Comparison of ENCODE assay signal across 1 cellular context in genomic region chrX:9279271-9279596, GRCh38.
TF ChIP-seq lines count a peak whose summit lies in the region.

No MANE protein-coding gene starts in this region.

TF ChIP-seq in GM23338, 12 proteins besides CTCF, POLR2A, EP300 and RAD21 (continued from another document):
- no peak for TF ChIP-seq ZNF462 (CRISPR knock-in tag; IDR thresholded peaks at IDR 0.05)
- no peak for TF ChIP-seq CREB1 (CRISPR knock-in tag; IDR thresholded peaks at IDR 0.05; ENCODE audit: low read depth)
- no peak for TF ChIP-seq ZNF114 (CRISPR knock-in tag; IDR thresholded peaks at IDR 0.05)
- no peak for TF ChIP-seq STAT1 (IDR thresholded peaks at IDR 0.05; ENCODE audit: unreplicated experiment)
